ENCODE assay signal across 15 cellular contexts in genomic region chr15:95475067-95475466, GRCh38.
DNase-seq lines count a peak whose midpoint lies in the region; ATAC-seq and TF ChIP-seq lines count a peak whose summit lies in the region.
"Had no signal": no experiment of that assay in that cellular context is flagged by ENCODE, and none has a peak within 500 bp of the region (broad histone marks: within the 10 kb centered on the region; RNA-seq: fewer than 3 reads in every experiment).

No MANE protein-coding gene starts in this region.

- no peak overlapping the region for H3K4me3 Mint-ChIP-seq in nephron
- H3K4me3 Mint-ChIP-seq: CD4-positive, alpha-beta memory T cell had no signal

- ATAC-seq in HG02763 (IDR thresholded peaks at IDR 0.05; ENCODE audit: unreplicated experiment) (no peak), HG02885 (IDR thresholded peaks at IDR 0.05; ENCODE audit: poor library complexity, unreplicated experiment) (no peak)

- WGBS in testis, 2 donors, result 73 to 74% methylated on average over 5 of the region's 5 CpGs
- 71 to 79% methylated on average over 5 of the region's 5 CpGs for WGBS in transverse colon (ENCODE audit: low coverage in 1 of 2), 2 donors

- H3K4me1 ChIP-seq in testis (peaks cover 32% of the 10 kb centered on the region), transverse colon (no peaks in the 10 kb centered on the region)

- no peak for TF ChIP-seq EP300 in transverse colon (IDR thresholded peaks at IDR 0.05; ENCODE audit: low read depth)

- H3K27me3 ChIP-seq in testis (no peaks in the 10 kb centered on the region), transverse colon (no peaks in the 10 kb centered on the region)

- no peaks in the 10 kb centered on the region for H3K9me3 Mint-ChIP-seq in nephron
- H3K9me3 Mint-ChIP-seq: CD4-positive, alpha-beta memory T cell had no signal

- peaks cover 5% of the 10 kb centered on the region for H3K27me3 Mint-ChIP-seq in nephron (ENCODE audit: low read depth)

- H3K4me3 ChIP-seq in testis, result no peak overlapping the region
- H3K4me3 ChIP-seq in transverse colon, result no peak overlapping the region

- no peak for TF ChIP-seq CTCF in nephron (IDR thresholded peaks at IDR 0.05; ENCODE audit: unreplicated experiment in 3 of 3)
- TF ChIP-seq CTCF in testis (IDR thresholded peaks at IDR 0.05), result no peak
- no peak for TF ChIP-seq CTCF in transverse colon (IDR thresholded peaks at IDR 0.05)

- H3K36me3 ChIP-seq in testis (ENCODE audit: low read depth, missing control alignments) (no peaks in the 10 kb centered on the region), transverse colon (no peaks in the 10 kb centered on the region)

- H3K27ac Mint-ChIP-seq in nephron, result peak overlapping the region; percentile 39 to 79 (median 65)
- H3K27ac Mint-ChIP-seq: CD4-positive, alpha-beta memory T cell had no signal

- TF ChIP-seq POLR2A in testis (IDR thresholded peaks at IDR 0.05) (no peak), transverse colon (IDR thresholded peaks at IDR 0.05) (no peak)

- H3K36me3 Mint-ChIP-seq in nephron (ENCODE audit: low read depth), result no peaks in the 10 kb centered on the region
- H3K36me3 Mint-ChIP-seq: CD4-positive, alpha-beta memory T cell had no signal

- in situ Hi-C loops in transverse colon (cut with MboI; ENCODE audit: low pct_ligation_motif_present in 1 of 4, low pct_unique_long_range_greater_than_20kb in 1 of 4, low sequenced_read_pairs in 3 of 4), result loop anchor here in 1 of 4 donors (25.0 kb wide), 1 partner anchor 88 kb away; no protein-coding TSS in a partner anchor

- H3K27ac ChIP-seq in testis (peak overlapping the region; percentile 8 to 83), transverse colon (no peak overlapping the region)

- intact Hi-C loops in testis (cut with DNase I; ENCODE audit: low total_unique reads), result no loop called here
- intact Hi-C loops in transverse colon (cut with DNase I; ENCODE audit: low total_unique reads), result no loop called here

- DNase-seq in DMS114 treated with DMSO at 0.1 percent for 48 hours (lab: John Stamatoyannopoulos, UW; ENCODE audit: unreplicated experiment) (peak; percentile 32), testis (no peak), transverse colon (no peak)
- DNase-seq: 8988T; C1 segment of cervical spinal cord; Calu3; CD4-positive, alpha-beta memory T cell; COR-L47; DMS153; DND-41; H7; HCEC 1CT had no signal

- H3K4me1 Mint-ChIP-seq in nephron, result peaks cover 32% of the 10 kb centered on the region
- H3K4me1 Mint-ChIP-seq: CD4-positive, alpha-beta memory T cell had no signal

- H3K9me3 ChIP-seq in testis (no peaks in the 10 kb centered on the region), transverse colon (no peaks in the 10 kb centered on the region)

Comparison
In these comparisons a context has a peak if more than half of its experiments do, and no peak if none do; other contexts are left out.
1. H3K27ac ChIP-seq: peak in testis (2 of 2); none in transverse colon (0 of 4).